In the genomic region with DNA sequence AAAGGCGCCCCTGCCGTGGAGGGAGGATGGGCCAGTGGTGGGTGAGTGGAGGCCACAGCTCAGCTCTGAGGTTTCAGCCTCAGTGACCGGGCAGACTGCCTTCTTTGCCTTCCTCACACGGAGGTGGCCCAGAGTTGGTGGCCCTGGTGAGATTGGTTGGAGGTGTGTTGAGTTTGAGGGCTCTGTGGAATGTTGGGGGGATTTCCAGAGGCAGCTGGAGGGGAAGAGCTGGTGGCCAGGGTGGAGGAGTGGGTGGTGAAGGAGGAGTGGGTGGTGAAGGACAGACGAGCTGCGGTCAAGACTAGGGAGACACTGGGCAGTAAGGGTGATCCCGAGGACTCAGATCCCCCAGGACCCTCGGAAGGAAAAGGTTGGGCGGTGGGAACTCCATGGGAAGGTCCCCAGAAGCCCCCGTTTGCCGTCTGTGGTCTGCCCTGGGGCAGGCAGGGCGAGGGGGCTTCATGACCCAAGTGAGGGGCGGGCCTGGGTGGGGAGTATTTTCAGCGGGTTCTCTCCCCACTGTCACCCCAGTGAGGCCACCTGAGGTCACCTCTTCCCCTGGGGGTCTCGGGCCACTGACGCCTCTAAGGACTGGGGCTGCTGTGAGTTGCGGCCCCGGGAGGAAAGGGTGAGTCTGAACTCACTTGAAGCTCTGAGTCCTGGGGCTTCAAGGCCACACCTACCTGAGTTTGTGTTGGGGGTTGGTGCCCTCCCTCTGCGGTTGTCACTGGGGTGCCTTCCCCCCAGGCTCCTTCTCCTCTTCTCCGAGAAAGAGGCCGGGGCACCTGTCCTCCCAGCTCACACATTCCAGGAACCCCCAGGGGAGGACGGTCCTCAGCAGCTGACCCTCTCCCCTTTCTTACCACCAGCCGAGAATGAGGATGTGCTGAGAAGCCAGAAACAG, we compare ENCODE assay signal across 1 cellular context.
A peak's percentile ranks its signal among the peaks of the same experiment; 100 is the strongest.
TF ChIP-seq lines count a peak whose summit lies in the region.

No MANE protein-coding gene starts in this region.

TF ChIP-seq in GM12878, 131 proteins besides CTCF, POLR2A, EP300 and RAD21 (continued from another document and continues in another):
- TF ChIP-seq, protein P1, sequence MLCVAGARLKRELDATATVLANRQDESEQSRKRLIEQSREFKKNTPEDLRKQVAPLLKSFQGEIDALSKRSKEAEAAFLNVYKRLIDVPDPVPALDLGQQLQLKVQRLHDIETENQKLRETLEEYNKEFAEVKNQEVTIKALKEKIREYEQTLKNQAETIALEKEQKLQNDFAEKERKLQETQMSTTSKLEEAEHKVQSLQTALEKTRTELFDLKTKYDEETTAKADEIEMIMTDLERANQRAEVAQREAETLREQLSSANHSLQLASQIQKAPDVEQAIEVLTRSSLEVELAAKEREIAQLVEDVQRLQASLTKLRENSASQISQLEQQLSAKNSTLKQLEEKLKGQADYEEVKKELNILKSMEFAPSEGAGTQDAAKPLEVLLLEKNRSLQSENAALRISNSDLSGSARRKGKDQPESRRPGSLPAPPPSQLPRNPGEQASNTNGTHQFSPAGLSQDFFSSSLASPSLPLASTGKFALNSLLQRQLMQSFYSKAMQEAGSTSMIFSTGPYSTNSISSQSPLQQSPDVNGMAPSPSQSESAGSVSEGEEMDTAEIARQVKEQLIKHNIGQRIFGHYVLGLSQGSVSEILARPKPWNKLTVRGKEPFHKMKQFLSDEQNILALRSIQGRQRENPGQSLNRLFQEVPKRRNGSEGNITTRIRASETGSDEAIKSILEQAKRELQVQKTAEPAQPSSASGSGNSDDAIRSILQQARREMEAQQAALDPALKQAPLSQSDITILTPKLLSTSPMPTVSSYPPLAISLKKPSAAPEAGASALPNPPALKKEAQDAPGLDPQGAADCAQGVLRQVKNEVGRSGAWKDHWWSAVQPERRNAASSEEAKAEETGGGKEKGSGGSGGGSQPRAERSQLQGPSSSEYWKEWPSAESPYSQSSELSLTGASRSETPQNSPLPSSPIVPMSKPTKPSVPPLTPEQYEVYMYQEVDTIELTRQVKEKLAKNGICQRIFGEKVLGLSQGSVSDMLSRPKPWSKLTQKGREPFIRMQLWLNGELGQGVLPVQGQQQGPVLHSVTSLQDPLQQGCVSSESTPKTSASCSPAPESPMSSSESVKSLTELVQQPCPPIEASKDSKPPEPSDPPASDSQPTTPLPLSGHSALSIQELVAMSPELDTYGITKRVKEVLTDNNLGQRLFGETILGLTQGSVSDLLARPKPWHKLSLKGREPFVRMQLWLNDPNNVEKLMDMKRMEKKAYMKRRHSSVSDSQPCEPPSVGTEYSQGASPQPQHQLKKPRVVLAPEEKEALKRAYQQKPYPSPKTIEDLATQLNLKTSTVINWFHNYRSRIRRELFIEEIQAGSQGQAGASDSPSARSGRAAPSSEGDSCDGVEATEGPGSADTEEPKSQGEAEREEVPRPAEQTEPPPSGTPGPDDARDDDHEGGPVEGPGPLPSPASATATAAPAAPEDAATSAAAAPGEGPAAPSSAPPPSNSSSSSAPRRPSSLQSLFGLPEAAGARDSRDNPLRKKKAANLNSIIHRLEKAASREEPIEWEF (IDR thresholded peaks at IDR 0.05; ENCODE audit: insufficient replicate concordance, low read depth, low read length) = peak; percentile 32
- TF ChIP-seq ZSCAN29 (IDR thresholded peaks at IDR 0.05) (no peak), HDAC2 (IDR thresholded peaks at IDR 0.05) (no peak), PAX5 (IDR thresholded peaks at IDR 0.05; ENCODE audit: borderline replicate concordance, low read depth, low read length) (peak; percentile 63), ZNF24 (IDR thresholded peaks at IDR 0.05) (no peak), RCOR1 (conservative IDR thresholded peaks at IDR 0.05; ENCODE audit: low read depth, low read length) (no peak), ZNF217 (IDR thresholded peaks at IDR 0.05) (no peak), RFX5 (IDR thresholded peaks at IDR 0.05; ENCODE audit: low read depth, low read length) (no peak), KAT2A (conservative IDR thresholded peaks at IDR 0.05; ENCODE audit: control insufficient read depth, low read depth, low read length) (no peak), MXI1 (IDR thresholded peaks at IDR 0.05; ENCODE audit: low read depth, low read length) (peak; percentile 46; the same call in 1 of the 2 replicates), STAT1 (conservative IDR thresholded peaks at IDR 0.05) (no peak), HCFC1 (IDR thresholded peaks at IDR 0.05; ENCODE audit: low read length) (no peak), SREBF1 (IDR thresholded peaks at IDR 0.05; ENCODE audit: low read length) (no peak), ATF7 (IDR thresholded peaks at IDR 0.05; ENCODE audit: low read depth) (peak; percentile 77), SUZ12 (IDR thresholded peaks at IDR 0.05; ENCODE audit: unreplicated experiment) (no peak), FOS (IDR thresholded peaks at IDR 0.05; ENCODE audit: borderline replicate concordance, extremely low read depth, insufficient read length) (no peak), NR2C1 (IDR thresholded peaks at IDR 0.05) (no peak), IKZF2 (IDR thresholded peaks at IDR 0.05) (peak; percentile 82 to 91), NR2C2 (IDR thresholded peaks at IDR 0.05; ENCODE audit: borderline replicate concordance, control insufficient read depth, insufficient read length, low read depth) (no peak), CBX3 (IDR thresholded peaks at IDR 0.05; ENCODE audit: borderline replicate concordance, low read depth) (no peak), SMAD1 (IDR thresholded peaks at IDR 0.05; ENCODE audit: low read depth, partially characterized antibody) (no peak), KDM1A (IDR thresholded peaks at IDR 0.05; ENCODE audit: borderline replicate concordance) (no peak), SMC3 (IDR thresholded peaks at IDR 0.05; ENCODE audit: borderline replicate concordance, low read length) (peak; percentile 24; the same call in 1 of the 2 replicates), TCF12 (IDR thresholded peaks at IDR 0.05; ENCODE audit: low read depth, low read length) (peak; percentile 44; the same call in 1 of the 2 replicates), WRNIP1 (IDR thresholded peaks at IDR 0.05; ENCODE audit: borderline replicate concordance, low read depth, low read length) (no peak), ZNF207 (IDR thresholded peaks at IDR 0.05; ENCODE audit: borderline replicate concordance) (no peak), TCF7 (IDR thresholded peaks at IDR 0.05; ENCODE audit: borderline replicate concordance) (no peak), ZNF384 (IDR thresholded peaks at IDR 0.05; ENCODE audit: borderline replicate concordance, low read depth, low read length) (no peak), CBFB (IDR thresholded peaks at IDR 0.05; ENCODE audit: low read depth) (0 out of 2 replicates have a peak, but pooled peaks have one; percentile 14), BCL11A (IDR thresholded peaks at IDR 0.05; ENCODE audit: low read depth, low read length) (0 out of 2 replicates have a peak, but pooled peaks have one; percentile 33), CHD2 (IDR thresholded peaks at IDR 0.05; ENCODE audit: borderline replicate concordance, low read depth, low read length) (peak; percentile 65)
- TF ChIP-seq, protein P2, sequence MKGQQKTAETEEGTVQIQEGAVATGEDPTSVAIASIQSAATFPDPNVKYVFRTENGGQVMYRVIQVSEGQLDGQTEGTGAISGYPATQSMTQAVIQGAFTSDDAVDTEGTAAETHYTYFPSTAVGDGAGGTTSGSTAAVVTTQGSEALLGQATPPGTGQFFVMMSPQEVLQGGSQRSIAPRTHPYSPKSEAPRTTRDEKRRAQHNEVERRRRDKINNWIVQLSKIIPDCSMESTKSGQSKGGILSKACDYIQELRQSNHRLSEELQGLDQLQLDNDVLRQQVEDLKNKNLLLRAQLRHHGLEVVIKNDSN (IDR thresholded peaks at IDR 0.05; ENCODE audit: borderline replicate concordance, extremely low read length, insufficient read depth, low read depth, low read length) = no peak
- TF ChIP-seq, protein P3, sequence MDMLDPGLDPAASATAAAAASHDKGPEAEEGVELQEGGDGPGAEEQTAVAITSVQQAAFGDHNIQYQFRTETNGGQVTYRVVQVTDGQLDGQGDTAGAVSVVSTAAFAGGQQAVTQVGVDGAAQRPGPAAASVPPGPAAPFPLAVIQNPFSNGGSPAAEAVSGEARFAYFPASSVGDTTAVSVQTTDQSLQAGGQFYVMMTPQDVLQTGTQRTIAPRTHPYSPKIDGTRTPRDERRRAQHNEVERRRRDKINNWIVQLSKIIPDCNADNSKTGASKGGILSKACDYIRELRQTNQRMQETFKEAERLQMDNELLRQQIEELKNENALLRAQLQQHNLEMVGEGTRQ (IDR thresholded peaks at IDR 0.05; ENCODE audit: borderline replicate concordance, low read depth, low read length) = no peak
- TF ChIP-seq, protein P4, sequence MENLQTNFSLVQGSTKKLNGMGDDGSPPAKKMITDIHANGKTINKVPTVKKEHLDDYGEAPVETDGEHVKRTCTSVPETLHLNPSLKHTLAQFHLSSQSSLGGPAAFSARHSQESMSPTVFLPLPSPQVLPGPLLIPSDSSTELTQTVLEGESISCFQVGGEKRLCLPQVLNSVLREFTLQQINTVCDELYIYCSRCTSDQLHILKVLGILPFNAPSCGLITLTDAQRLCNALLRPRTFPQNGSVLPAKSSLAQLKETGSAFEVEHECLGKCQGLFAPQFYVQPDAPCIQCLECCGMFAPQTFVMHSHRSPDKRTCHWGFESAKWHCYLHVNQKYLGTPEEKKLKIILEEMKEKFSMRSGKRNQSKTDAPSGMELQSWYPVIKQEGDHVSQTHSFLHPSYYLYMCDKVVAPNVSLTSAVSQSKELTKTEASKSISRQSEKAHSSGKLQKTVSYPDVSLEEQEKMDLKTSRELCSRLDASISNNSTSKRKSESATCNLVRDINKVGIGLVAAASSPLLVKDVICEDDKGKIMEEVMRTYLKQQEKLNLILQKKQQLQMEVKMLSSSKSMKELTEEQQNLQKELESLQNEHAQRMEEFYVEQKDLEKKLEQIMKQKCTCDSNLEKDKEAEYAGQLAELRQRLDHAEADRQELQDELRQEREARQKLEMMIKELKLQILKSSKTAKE (IDR thresholded peaks at IDR 0.05; ENCODE audit: low read depth, poor library complexity, severe bottlenecking) = no peak
- TF ChIP-seq, protein P5, sequence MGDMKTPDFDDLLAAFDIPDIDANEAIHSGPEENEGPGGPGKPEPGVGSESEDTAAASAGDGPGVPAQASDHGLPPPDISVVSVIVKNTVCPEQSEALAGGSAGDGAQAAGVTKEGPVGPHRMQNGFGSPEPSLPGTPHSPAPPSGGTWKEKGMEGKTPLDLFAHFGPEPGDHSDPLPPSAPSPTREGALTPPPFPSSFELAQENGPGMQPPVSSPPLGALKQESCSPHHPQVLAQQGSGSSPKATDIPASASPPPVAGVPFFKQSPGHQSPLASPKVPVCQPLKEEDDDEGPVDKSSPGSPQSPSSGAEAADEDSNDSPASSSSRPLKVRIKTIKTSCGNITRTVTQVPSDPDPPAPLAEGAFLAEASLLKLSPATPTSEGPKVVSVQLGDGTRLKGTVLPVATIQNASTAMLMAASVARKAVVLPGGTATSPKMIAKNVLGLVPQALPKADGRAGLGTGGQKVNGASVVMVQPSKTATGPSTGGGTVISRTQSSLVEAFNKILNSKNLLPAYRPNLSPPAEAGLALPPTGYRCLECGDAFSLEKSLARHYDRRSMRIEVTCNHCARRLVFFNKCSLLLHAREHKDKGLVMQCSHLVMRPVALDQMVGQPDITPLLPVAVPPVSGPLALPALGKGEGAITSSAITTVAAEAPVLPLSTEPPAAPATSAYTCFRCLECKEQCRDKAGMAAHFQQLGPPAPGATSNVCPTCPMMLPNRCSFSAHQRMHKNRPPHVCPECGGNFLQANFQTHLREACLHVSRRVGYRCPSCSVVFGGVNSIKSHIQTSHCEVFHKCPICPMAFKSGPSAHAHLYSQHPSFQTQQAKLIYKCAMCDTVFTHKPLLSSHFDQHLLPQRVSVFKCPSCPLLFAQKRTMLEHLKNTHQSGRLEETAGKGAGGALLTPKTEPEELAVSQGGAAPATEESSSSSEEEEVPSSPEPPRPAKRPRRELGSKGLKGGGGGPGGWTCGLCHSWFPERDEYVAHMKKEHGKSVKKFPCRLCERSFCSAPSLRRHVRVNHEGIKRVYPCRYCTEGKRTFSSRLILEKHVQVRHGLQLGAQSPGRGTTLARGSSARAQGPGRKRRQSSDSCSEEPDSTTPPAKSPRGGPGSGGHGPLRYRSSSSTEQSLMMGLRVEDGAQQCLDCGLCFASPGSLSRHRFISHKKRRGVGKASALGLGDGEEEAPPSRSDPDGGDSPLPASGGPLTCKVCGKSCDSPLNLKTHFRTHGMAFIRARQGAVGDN (IDR thresholded peaks at IDR 0.05) = no peak
- TF ChIP-seq, protein P6, sequence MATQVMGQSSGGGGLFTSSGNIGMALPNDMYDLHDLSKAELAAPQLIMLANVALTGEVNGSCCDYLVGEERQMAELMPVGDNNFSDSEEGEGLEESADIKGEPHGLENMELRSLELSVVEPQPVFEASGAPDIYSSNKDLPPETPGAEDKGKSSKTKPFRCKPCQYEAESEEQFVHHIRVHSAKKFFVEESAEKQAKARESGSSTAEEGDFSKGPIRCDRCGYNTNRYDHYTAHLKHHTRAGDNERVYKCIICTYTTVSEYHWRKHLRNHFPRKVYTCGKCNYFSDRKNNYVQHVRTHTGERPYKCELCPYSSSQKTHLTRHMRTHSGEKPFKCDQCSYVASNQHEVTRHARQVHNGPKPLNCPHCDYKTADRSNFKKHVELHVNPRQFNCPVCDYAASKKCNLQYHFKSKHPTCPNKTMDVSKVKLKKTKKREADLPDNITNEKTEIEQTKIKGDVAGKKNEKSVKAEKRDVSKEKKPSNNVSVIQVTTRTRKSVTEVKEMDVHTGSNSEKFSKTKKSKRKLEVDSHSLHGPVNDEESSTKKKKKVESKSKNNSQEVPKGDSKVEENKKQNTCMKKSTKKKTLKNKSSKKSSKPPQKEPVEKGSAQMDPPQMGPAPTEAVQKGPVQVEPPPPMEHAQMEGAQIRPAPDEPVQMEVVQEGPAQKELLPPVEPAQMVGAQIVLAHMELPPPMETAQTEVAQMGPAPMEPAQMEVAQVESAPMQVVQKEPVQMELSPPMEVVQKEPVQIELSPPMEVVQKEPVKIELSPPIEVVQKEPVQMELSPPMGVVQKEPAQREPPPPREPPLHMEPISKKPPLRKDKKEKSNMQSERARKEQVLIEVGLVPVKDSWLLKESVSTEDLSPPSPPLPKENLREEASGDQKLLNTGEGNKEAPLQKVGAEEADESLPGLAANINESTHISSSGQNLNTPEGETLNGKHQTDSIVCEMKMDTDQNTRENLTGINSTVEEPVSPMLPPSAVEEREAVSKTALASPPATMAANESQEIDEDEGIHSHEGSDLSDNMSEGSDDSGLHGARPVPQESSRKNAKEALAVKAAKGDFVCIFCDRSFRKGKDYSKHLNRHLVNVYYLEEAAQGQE (IDR thresholded peaks at IDR 0.05; ENCODE audit: low read depth, low read length) = no peak
- TF ChIP-seq, protein P7, sequence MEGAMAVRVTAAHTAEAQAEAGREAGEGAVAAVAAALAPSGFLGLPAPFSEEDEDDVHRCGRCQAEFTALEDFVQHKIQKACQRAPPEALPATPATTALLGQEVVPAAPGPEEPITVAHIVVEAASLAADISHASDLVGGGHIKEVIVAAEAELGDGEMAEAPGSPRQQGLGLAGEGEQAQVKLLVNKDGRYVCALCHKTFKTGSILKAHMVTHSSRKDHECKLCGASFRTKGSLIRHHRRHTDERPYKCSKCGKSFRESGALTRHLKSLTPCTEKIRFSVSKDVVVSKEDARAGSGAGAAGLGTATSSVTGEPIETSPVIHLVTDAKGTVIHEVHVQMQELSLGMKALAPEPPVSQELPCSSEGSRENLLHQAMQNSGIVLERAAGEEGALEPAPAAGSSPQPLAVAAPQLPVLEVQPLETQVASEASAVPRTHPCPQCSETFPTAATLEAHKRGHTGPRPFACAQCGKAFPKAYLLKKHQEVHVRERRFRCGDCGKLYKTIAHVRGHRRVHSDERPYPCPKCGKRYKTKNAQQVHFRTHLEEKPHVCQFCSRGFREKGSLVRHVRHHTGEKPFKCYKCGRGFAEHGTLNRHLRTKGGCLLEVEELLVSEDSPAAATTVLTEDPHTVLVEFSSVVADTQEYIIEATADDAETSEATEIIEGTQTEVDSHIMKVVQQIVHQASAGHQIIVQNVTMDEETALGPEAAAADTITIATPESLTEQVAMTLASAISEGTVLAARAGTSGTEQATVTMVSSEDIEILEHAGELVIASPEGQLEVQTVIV (IDR thresholded peaks at IDR 0.05; ENCODE audit: borderline replicate concordance, partially characterized antibody) = no peak
